In the genomic region with DNA sequence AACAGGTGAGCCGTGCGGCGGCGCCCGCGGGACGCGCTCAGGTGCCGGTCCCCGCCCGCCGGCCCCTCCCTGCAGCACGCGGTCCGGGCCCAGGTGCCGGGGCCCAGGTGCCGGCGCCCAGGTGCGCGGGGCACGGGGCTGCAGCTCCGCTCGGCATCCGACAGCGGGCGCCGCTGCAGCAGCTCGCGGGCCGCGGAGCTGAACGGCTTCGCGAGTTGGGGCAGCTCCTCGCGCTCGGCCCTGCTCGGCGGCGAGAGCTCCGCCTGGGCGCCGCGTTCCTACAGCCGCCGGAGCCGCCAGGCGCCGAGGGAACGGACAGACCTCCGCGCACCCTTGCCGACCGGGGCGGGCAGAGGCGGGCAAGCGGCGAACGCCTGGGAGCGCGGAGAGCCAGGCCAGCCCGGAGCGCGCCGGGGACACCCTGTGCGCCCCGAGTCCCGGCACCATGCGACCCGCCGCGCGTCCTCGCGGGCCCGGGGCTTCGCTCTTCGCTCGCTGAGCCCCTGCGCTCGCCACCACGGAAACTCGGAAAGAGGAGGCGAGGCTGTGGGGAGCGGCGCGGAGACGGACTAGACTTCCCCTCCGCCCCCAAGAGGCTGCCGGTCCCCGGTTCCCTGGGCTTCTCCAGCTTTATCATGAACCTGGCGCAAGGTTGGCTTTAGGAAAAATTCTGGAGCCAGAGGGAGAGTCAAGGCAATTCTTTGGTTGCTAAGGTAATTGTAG, we compare ENCODE assay signal across 9 cellular contexts. TPM values are rescaled to one million over a fixed set of nuclear protein-coding genes. Genes with fewer than 3 reads are reported as not detected.
DNase-seq lines count a peak whose midpoint lies in the region; ATAC-seq lines count a peak whose summit lies in the region.
"Had no signal": no experiment of that assay in that cellular context is flagged by ENCODE, and none has a peak within 500 bp of the region (broad histone marks: within the 10 kb centered on the region; RNA-seq: fewer than 3 reads in every experiment).

Gene RGS6, plus strand, starts transcription at position 201 of the 723 bp plus-strand sequence.

- H3K36me3 ChIP-seq in HUES6 (ENCODE audit: control insufficient read depth, insufficient read depth, low read length) (no peaks in the 10 kb centered on the region), trophoblast cell (ENCODE audit: control insufficient read depth in 1 of 2, insufficient read depth in 2 of 2, low read length in 2 of 2) (no peaks in the 10 kb centered on the region)
- H3K36me3 ChIP-seq: neutrophil had no signal

- no peak within 1 kb of the TSS for H2BK5ac ChIP-seq in trophoblast cell (ENCODE audit: low read depth, low read length, poor library complexity)

- H3K4me3 Mint-ChIP-seq in activated CD8-positive, alpha-beta T cell treated with anti-CD3 and anti-CD28 coated beads, Interleukin-2, amount 10 ng/mL, durations not matched to agents 7 days and 5 days = peak within 1 kb of the TSS; percentile 44

- peak within 1 kb of the TSS; percentile 86 for H3K4me2 ChIP-seq in trophoblast cell (ENCODE audit: low read length)

- no peaks in the 10 kb centered on the region for H3K79me2 ChIP-seq in trophoblast cell (ENCODE audit: control insufficient read depth, insufficient read depth, low read length, poor library complexity)

- H2BK12ac ChIP-seq in trophoblast cell (ENCODE audit: low read length) = no peak within 1 kb of the TSS

- H3K9me3 Mint-ChIP-seq in activated CD8-positive, alpha-beta T cell treated with anti-CD3 and anti-CD28 coated beads, Interleukin-2, amount 10 ng/mL, durations not matched to agents 7 days and 5 days (ENCODE audit: insufficient read depth) = no peaks in the 10 kb centered on the region

- H3K27me3 ChIP-seq in HUES6 (ENCODE audit: control insufficient read depth, insufficient read depth, low read length) = peaks cover 58% of the 10 kb centered on the region
- peaks cover 29% of the 10 kb centered on the region for H3K27me3 ChIP-seq in trophoblast cell (ENCODE audit: insufficient read depth, low read length)

- DNase-seq in GDM1 (lab: John Stamatoyannopoulos, UW) (peak; percentile 5), Right ventricle myocardium inferior (ENCODE audit: missing footprints) (no peak), trophoblast cell (peak; percentile 64 to 71), NCI-H2029 treated with DMSO at 0.1 percent for 48 hours (lab: John Stamatoyannopoulos, UW) (no peak)
- peak; percentile 23 for DNase-seq in activated CD8-positive, alpha-beta T cell treated with anti-CD3 and anti-CD28 coated beads, Interleukin-2, amount 10 ng/mL, durations not matched to agents 7 days and 5 days

- H3K9me3 ChIP-seq in HUES6 (ENCODE audit: control insufficient read depth, insufficient read depth, low read depth, low read length) (no peaks in the 10 kb centered on the region; the same call in 1 of the 2 replicates), trophoblast cell (ENCODE audit: insufficient read depth, low read depth, low read length) (peaks cover 2% of the 10 kb centered on the region)
- H3K9me3 ChIP-seq: neutrophil had no signal

- H3K4me3 ChIP-seq in HUES6 (ENCODE audit: low read depth, low read length) (peak within 1 kb of the TSS; percentile 68), trophoblast cell (ENCODE audit: low read depth, low read length) (peak within 1 kb of the TSS; percentile 68)

- peak; percentile 85 for ATAC-seq in activated CD8-positive, alpha-beta T cell treated with anti-CD3 and anti-CD28 coated beads, Interleukin-2, amount 10 ng/mL, durations not matched to agents 7 days and 5 days
- ATAC-seq in Right ventricle myocardium inferior (peak; percentile 76), HG03025 (IDR thresholded peaks at IDR 0.05; ENCODE audit: low FRiP score, unreplicated experiment) (no peak), GM21526 (IDR thresholded peaks at IDR 0.05; ENCODE audit: low FRiP score, unreplicated experiment) (no peak)

- H3K27ac Mint-ChIP-seq in activated CD8-positive, alpha-beta T cell treated with anti-CD3 and anti-CD28 coated beads, Interleukin-2, amount 10 ng/mL, durations not matched to agents 7 days and 5 days = no peak within 1 kb of the TSS

- H3K9ac ChIP-seq in HUES6 (ENCODE audit: low read length) (peak within 1 kb of the TSS; percentile 68), trophoblast cell (ENCODE audit: low read length) (no peak within 1 kb of the TSS)

- WGBS in trophoblast cell (ENCODE audit: extremely low coverage, insufficient coverage, insufficient read length) = no CpG with 5 or more reads among the region's 92 CpGs

- POLR2A ChIA-PET in activated CD8-positive, alpha-beta T cell treated with anti-CD3 and anti-CD28 coated beads, Interleukin-2, amount 10 ng/mL, durations not matched to agents 7 days and 5 days (lab: Charles Lee) = no interaction called here

- no peaks in the 10 kb centered on the region for H3K79me1 ChIP-seq in trophoblast cell (ENCODE audit: low read length)

- H4K91ac ChIP-seq in trophoblast cell (ENCODE audit: low read depth, low read length) = no peak within 1 kb of the TSS

- peaks cover 47% of the 10 kb centered on the region for H3K27me3 Mint-ChIP-seq in activated CD8-positive, alpha-beta T cell treated with anti-CD3 and anti-CD28 coated beads, Interleukin-2, amount 10 ng/mL, durations not matched to agents 7 days and 5 days (ENCODE audit: low read depth)

- H3K4me1 ChIP-seq in HUES6 (ENCODE audit: control insufficient read depth, insufficient read depth, low read length) (peaks cover 9% of the 10 kb centered on the region; the same call in 1 of the 2 replicates), trophoblast cell (ENCODE audit: control insufficient read depth in 1 of 2, insufficient read depth in 2 of 2, low read length in 2 of 2) (peaks cover 2 to 7% of the 10 kb centered on the region in 2 experiments)

- no peak within 1 kb of the TSS for H2AK5ac ChIP-seq in trophoblast cell (ENCODE audit: low read length)

- H3K4me1 Mint-ChIP-seq in activated CD8-positive, alpha-beta T cell treated with anti-CD3 and anti-CD28 coated beads, Interleukin-2, amount 10 ng/mL, durations not matched to agents 7 days and 5 days (ENCODE audit: low read depth) = peaks cover 15% of the 10 kb centered on the region

- no peak within 1 kb of the TSS for H4K8ac ChIP-seq in trophoblast cell (ENCODE audit: low read depth, low read length)

- H3K27ac ChIP-seq in HUES6 (ENCODE audit: low read depth, low read length) = no peak within 1 kb of the TSS
- no peak within 1 kb of the TSS for H3K27ac ChIP-seq in trophoblast cell (ENCODE audit: low read depth, low read length)
- H3K27ac ChIP-seq: neutrophil had no signal

- no peak within 1 kb of the TSS for H3K18ac ChIP-seq in trophoblast cell (ENCODE audit: low read length)

- no peak within 1 kb of the TSS for H3K14ac ChIP-seq in trophoblast cell (ENCODE audit: low read length)

- CTCF ChIA-PET in activated CD8-positive, alpha-beta T cell treated with anti-CD3 and anti-CD28 coated beads, Interleukin-2, amount 10 ng/mL, durations not matched to agents 7 days and 5 days (lab: Charles Lee) = interaction anchor here (0.9 to 1.4 kb wide), 2 partner anchors 15 to 29 kb away, joined by 3 read pairs; no protein-coding TSS in a partner anchor

- H2AFZ ChIP-seq in trophoblast cell (ENCODE audit: insufficient read depth, low read length, poor library complexity) = peak within 1 kb of the TSS; percentile 23

- intact Hi-C loops in Right ventricle myocardium inferior (cut with DNase I) = loop anchor here (1.0 to 10.0 kb wide), 5 partner anchors 54 to 488 kb away; no protein-coding TSS in a partner anchor

- no peaks in the 10 kb centered on the region for H3K36me3 Mint-ChIP-seq in activated CD8-positive, alpha-beta T cell treated with anti-CD3 and anti-CD28 coated beads, Interleukin-2, amount 10 ng/mL, durations not matched to agents 7 days and 5 days (ENCODE audit: low read depth)

- no peak within 1 kb of the TSS for H3K23ac ChIP-seq in trophoblast cell (ENCODE audit: low read length)

- H2BK120ac ChIP-seq in trophoblast cell (ENCODE audit: insufficient read depth, low read length, poor library complexity) = no peak within 1 kb of the TSS

- no peak within 1 kb of the TSS for H4K12ac ChIP-seq in trophoblast cell (ENCODE audit: low read depth, low read length)

- H3K4ac ChIP-seq in trophoblast cell (ENCODE audit: low read depth, low read length) = no peak within 1 kb of the TSS

RNA-seq across cellular contexts. Expression of gene RGS6, which starts in this region (rescaled TPM):
- total RNA-seq in activated CD8-positive, alpha-beta T cell treated with anti-CD3 and anti-CD28 coated beads, Interleukin-2, amount 10 ng/mL, durations not matched to agents 7 days and 5 days = under 1 TPM; 0.16 to 0.47 TPM
- total RNA-seq in Right ventricle myocardium inferior = 23.3 TPM
- polyA plus RNA-seq in trophoblast cell (2013) = 0.06 and 0.11 TPM in 2 replicates

Comparison
In these comparisons a context has a peak if more than half of its experiments do, and no peak if none do; other contexts are left out.
1. RNA of gene RGS6 (total RNA-seq): 23.3 TPM in Right ventricle myocardium inferior (single experiment); 0.16 to 0.47 TPM in activated CD8-positive, alpha-beta T cell treated with anti-CD3 and anti-CD28 coated beads, Interleukin-2, amount 10 ng/mL, durations not matched to agents 7 days and 5 days; every median in the first group is over 10 times any median in the second.
2. Peak in DNase-seq and ATAC-seq in activated CD8-positive, alpha-beta T cell treated with anti-CD3 and anti-CD28 coated beads, Interleukin-2, amount 10 ng/mL, durations not matched to agents 7 days and 5 days; RNA of the gene not detected or under 1 TPM.
3. DNase-seq: peak in GDM1 (single experiment) and trophoblast cell (2 of 2); none in Right ventricle myocardium inferior (single experiment) and NCI-H2029 treated with DMSO at 0.1 percent for 48 hours (single experiment).